In the genomic region with DNA sequence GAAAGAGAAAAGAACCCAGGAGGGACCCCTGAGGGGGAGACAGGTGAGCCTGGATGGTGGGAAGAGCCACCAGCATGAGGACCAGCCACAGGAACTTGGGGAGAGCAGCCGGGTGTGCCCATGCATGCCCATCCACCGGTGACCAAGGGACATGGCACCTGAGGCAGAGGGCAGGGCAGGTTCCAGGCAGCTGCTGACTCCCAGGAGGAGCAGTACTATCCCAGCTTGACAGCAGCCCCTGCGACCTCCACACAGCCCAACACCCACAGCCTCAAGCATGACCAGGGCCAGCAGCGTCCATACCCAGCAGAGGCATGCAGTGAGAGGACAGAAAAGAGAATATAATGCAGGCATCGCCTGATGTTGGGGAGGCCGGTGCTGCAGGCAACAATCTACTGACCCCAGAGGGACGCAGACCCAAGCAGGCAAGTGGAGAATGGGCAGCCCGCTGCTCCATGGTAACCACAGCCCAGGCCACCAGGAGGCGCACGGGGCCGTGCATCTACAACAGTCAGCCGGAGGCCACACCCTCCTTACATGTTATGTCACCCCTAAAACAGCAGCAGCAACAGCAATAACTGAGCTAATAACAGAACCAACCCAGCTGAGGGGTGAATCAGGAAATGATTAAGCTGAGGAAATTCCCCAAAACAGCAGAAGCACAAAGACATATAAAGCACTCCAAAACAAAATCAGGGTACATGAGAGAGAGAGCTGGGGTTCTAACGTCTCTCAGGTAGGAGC, we compare ENCODE assay signal across 1 cellular context.
TF ChIP-seq lines count a peak whose summit lies in the region.

No MANE protein-coding gene starts in this region.

TF ChIP-seq in endothelial cell of umbilical vein, 7 proteins besides CTCF, POLR2A, EP300 and RAD21 (continued from another document):
- TF ChIP-seq GATA2 (IDR thresholded peaks at IDR 0.05; ENCODE audit: insufficient read depth, insufficient read length, low read depth, low read length) (no peak), MYC (IDR thresholded peaks at IDR 0.05; ENCODE audit: low read depth, low read length) (no peak), POLR2AphosphoS5 (IDR thresholded peaks at IDR 0.05; ENCODE audit: insufficient read depth, low read depth, low read length) (no peak), FOS (IDR thresholded peaks at IDR 0.05; ENCODE audit: borderline replicate concordance, insufficient read depth, low read length) (no peak)
- TF ChIP-seq, protein P1, sequence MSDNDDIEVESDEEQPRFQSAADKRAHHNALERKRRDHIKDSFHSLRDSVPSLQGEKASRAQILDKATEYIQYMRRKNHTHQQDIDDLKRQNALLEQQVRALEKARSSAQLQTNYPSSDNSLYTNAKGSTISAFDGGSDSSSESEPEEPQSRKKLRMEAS (IDR thresholded peaks at IDR 0.05; ENCODE audit: insufficient read depth, insufficient read length) = no peak
